Comparison of ENCODE assay signal across 1 cellular context in genomic region chr7:2758673-2759603, GRCh38.
TF ChIP-seq lines count a peak whose summit lies in the region.

No MANE protein-coding gene starts in this region.

TF ChIP-seq in HEK293, 187 proteins besides CTCF, POLR2A, EP300 and RAD21 (continued from another document and continues in another):
- TF ChIP-seq ZNF18 (tag by site-specific recombination; IDR thresholded peaks at IDR 0.05) (no peak), HOXA7 (CRISPR knock-in tag; IDR thresholded peaks at IDR 0.05; ENCODE audit: borderline replicate concordance) (no peak), ZNF48 (tag by site-specific recombination; IDR thresholded peaks at IDR 0.05) (no peak), HOXC10 (CRISPR knock-in tag; IDR thresholded peaks at IDR 0.05) (no peak), REPIN1 (tag by site-specific recombination; IDR thresholded peaks at IDR 0.05; ENCODE audit: low read depth) (no peak), ZNF10 (tag by site-specific recombination; IDR thresholded peaks at IDR 0.05) (no peak), ZNF266 (tag by site-specific recombination; IDR thresholded peaks at IDR 0.05; ENCODE audit: low read depth) (peak; percentile 72; the same call in 1 of the 2 replicates), SP3 (tag by site-specific recombination; IDR thresholded peaks at IDR 0.05) (no peak; the same call in 1 of the 2 replicates), ZNF785 (tag by site-specific recombination; IDR thresholded peaks at IDR 0.05) (no peak), HIC1 (tag by site-specific recombination; IDR thresholded peaks at IDR 0.05) (no peak), ZNF670 (tag by site-specific recombination; IDR thresholded peaks at IDR 0.05; ENCODE audit: low read depth) (no peak), ATF2 (tag by site-specific recombination; IDR thresholded peaks at IDR 0.05; ENCODE audit: low read depth) (no peak), MYNN (tag by site-specific recombination; IDR thresholded peaks at IDR 0.05; ENCODE audit: borderline replicate concordance) (no peak), ZNF2 (tag by site-specific recombination; IDR thresholded peaks at IDR 0.05) (no peak), ZNF449 (tag by site-specific recombination; IDR thresholded peaks at IDR 0.05) (no peak), ZNF24 (tag by site-specific recombination; IDR thresholded peaks at IDR 0.05) (0 out of 2 replicates have a peak, but pooled peaks have one; percentile 26), ZNF132 (tag by site-specific recombination; IDR thresholded peaks at IDR 0.05; ENCODE audit: borderline replicate concordance) (no peak), SP2 (tag by site-specific recombination; IDR thresholded peaks at IDR 0.05) (no peak), ZNF26 (tag by site-specific recombination; IDR thresholded peaks at IDR 0.05) (no peak), YY2 (tag by site-specific recombination; IDR thresholded peaks at IDR 0.05) (no peak), TCF7L2 (IDR thresholded peaks at IDR 0.05; ENCODE audit: borderline replicate concordance, low read depth, low read length) (no peak), ZNF529 (tag by site-specific recombination; IDR thresholded peaks at IDR 0.05; ENCODE audit: insufficient replicate concordance) (peak; percentile 33), ZNF19 (tag by site-specific recombination; IDR thresholded peaks at IDR 0.05; ENCODE audit: low read depth) (no peak), ZNF324 (tag by site-specific recombination; IDR thresholded peaks at IDR 0.05) (no peak), IKZF3 (tag by site-specific recombination; IDR thresholded peaks at IDR 0.05) (no peak), ZNF292 (tag by site-specific recombination; IDR thresholded peaks at IDR 0.05; ENCODE audit: borderline replicate concordance, low read depth) (peak; percentile 89; the same call in 1 of the 2 replicates), ZNF660 (tag by site-specific recombination; IDR thresholded peaks at IDR 0.05) (no peak), TRIM28 (IDR thresholded peaks at IDR 0.05; ENCODE audit: borderline replicate concordance, low read length) (no peak), ZNF768 (tag by site-specific recombination; IDR thresholded peaks at IDR 0.05) (no peak), BCL11A (tag by site-specific recombination; IDR thresholded peaks at IDR 0.05; ENCODE audit: low read depth) (no peak), ZBTB49 (tag by site-specific recombination; IDR thresholded peaks at IDR 0.05; ENCODE audit: low read depth) (no peak), ZNF280C (tag by site-specific recombination; IDR thresholded peaks at IDR 0.05) (no peak)
- TF ChIP-seq, protein P1, sequence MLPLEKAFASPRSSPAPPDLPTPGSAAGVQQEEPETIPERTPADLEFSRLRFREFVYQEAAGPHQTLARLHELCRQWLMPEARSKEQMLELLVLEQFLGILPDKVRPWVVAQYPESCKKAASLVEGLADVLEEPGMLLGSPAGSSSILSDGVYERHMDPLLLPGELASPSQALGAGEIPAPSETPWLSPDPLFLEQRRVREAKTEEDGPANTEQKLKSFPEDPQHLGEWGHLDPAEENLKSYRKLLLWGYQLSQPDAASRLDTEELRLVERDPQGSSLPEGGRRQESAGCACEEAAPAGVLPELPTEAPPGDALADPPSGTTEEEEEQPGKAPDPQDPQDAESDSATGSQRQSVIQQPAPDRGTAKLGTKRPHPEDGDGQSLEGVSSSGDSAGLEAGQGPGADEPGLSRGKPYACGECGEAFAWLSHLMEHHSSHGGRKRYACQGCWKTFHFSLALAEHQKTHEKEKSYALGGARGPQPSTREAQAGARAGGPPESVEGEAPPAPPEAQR (tag by site-specific recombination; IDR thresholded peaks at IDR 0.05) = no peak
- TF ChIP-seq, protein P2, sequence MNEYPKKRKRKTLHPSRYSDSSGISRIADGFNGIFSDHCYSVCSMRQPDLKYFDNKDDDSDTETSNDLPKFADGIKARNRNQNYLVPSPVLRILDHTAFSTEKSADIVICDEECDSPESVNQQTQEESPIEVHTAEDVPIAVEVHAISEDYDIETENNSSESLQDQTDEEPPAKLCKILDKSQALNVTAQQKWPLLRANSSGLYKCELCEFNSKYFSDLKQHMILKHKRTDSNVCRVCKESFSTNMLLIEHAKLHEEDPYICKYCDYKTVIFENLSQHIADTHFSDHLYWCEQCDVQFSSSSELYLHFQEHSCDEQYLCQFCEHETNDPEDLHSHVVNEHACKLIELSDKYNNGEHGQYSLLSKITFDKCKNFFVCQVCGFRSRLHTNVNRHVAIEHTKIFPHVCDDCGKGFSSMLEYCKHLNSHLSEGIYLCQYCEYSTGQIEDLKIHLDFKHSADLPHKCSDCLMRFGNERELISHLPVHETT (tag by site-specific recombination; IDR thresholded peaks at IDR 0.05) = peak; percentile 49; the same call in 1 of the 2 replicates
- TF ChIP-seq, protein P3, sequence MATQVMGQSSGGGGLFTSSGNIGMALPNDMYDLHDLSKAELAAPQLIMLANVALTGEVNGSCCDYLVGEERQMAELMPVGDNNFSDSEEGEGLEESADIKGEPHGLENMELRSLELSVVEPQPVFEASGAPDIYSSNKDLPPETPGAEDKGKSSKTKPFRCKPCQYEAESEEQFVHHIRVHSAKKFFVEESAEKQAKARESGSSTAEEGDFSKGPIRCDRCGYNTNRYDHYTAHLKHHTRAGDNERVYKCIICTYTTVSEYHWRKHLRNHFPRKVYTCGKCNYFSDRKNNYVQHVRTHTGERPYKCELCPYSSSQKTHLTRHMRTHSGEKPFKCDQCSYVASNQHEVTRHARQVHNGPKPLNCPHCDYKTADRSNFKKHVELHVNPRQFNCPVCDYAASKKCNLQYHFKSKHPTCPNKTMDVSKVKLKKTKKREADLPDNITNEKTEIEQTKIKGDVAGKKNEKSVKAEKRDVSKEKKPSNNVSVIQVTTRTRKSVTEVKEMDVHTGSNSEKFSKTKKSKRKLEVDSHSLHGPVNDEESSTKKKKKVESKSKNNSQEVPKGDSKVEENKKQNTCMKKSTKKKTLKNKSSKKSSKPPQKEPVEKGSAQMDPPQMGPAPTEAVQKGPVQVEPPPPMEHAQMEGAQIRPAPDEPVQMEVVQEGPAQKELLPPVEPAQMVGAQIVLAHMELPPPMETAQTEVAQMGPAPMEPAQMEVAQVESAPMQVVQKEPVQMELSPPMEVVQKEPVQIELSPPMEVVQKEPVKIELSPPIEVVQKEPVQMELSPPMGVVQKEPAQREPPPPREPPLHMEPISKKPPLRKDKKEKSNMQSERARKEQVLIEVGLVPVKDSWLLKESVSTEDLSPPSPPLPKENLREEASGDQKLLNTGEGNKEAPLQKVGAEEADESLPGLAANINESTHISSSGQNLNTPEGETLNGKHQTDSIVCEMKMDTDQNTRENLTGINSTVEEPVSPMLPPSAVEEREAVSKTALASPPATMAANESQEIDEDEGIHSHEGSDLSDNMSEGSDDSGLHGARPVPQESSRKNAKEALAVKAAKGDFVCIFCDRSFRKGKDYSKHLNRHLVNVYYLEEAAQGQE (tag by site-specific recombination; IDR thresholded peaks at IDR 0.05) = peak; percentile 76
- TF ChIP-seq, protein P4, sequence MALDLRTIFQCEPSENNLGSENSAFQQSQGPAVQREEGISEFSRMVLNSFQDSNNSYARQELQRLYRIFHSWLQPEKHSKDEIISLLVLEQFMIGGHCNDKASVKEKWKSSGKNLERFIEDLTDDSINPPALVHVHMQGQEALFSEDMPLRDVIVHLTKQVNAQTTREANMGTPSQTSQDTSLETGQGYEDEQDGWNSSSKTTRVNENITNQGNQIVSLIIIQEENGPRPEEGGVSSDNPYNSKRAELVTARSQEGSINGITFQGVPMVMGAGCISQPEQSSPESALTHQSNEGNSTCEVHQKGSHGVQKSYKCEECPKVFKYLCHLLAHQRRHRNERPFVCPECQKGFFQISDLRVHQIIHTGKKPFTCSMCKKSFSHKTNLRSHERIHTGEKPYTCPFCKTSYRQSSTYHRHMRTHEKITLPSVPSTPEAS (tag by site-specific recombination; IDR thresholded peaks at IDR 0.05) = no peak
